21 cellular contexts compared by ENCODE assay signal in genomic region chr6:106173480-106173879, GRCh38.
"Had no signal": no experiment of that assay in that cellular context is flagged by ENCODE, and none has a peak within 500 bp of the region (broad histone marks: within the 10 kb centered on the region; RNA-seq: fewer than 3 reads in every experiment).

No MANE protein-coding gene starts in this region.

- H3K27ac Mint-ChIP-seq: activated naive CD4-positive, alpha-beta T cell treated with anti-CD3 and anti-CD28 coated beads, Interleukin-2, amount 50 U/mL, for 24 hours; activated T-cell treated with anti-CD3 and anti-CD28 coated beads, Interleukin-2, amount 50 U/mL, for 24 hours; brain; mesothelial cell of epicardium; neural progenitor cell had no signal

- H3K27me3 Mint-ChIP-seq: activated naive CD4-positive, alpha-beta T cell treated with anti-CD3 and anti-CD28 coated beads, Interleukin-2, amount 50 U/mL, for 24 hours had no signal

- H3K36me3 Mint-ChIP-seq: activated naive CD4-positive, alpha-beta T cell treated with anti-CD3 and anti-CD28 coated beads, Interleukin-2, amount 50 U/mL, for 24 hours; brain; mesothelial cell of epicardium; neural progenitor cell had no signal

- H3K27me3 ChIP-seq: colonic mucosa, left lung, neural progenitor cell, right atrium auricular region, SJSA1, tibial nerve, uterus had no signal

- ATAC-seq: left lung; stimulated activated naive CD8-positive, alpha-beta T cell treated with anti-CD3 and anti-CD28 coated beads, Interleukin-15, Interleukin-2, amounts not matched to agents 100 U/mL and 50 U/mL, for 24 hours had no signal

- H3K9me3 ChIP-seq: colonic mucosa, left lung, prostate gland, right atrium auricular region, SJSA1, tibial nerve, uterus had no signal

- H3K27ac ChIP-seq: colonic mucosa, left lung, neural progenitor cell, prostate gland, right atrium auricular region, SJSA1, skin epidermis, tibial nerve, uterus had no signal

- H3K4me1 Mint-ChIP-seq: mesothelial cell of epicardium, neural progenitor cell had no signal

- DNase-seq: activated CD4-positive, alpha-beta T cell treated with anti-CD3 and anti-CD28 coated beads, Interleukin-2, amount 50 U/mL, for 4 hours; activated CD4-positive, CD25-positive, alpha-beta regulatory T cell; activated effector memory CD4-positive, alpha-beta T cell treated with anti-CD3 and anti-CD28 coated beads, Interleukin-2, amount 50 U/mL, for 16 hours; activated T-cell treated with anti-CD3 and anti-CD28 coated beads, Interleukin-2, amount 50 U/mL, for 24 hours; anterior cingulate cortex; caudate nucleus; colonic mucosa; head of caudate nucleus; left lung; stimulated activated naive CD8-positive, alpha-beta T cell treated with anti-CD3 and anti-CD28 coated beads, Interleukin-15, Interleukin-2, amounts not matched to agents 100 U/mL and 50 U/mL, for 24 hours; substantia nigra; uterus had no signal

- H3K9me3 Mint-ChIP-seq: activated naive CD4-positive, alpha-beta T cell treated with anti-CD3 and anti-CD28 coated beads, Interleukin-2, amount 50 U/mL, for 24 hours; activated T-cell treated with anti-CD3 and anti-CD28 coated beads, Interleukin-2, amount 50 U/mL, for 24 hours; mesothelial cell of epicardium; neural progenitor cell had no signal

- H3K4me3 Mint-ChIP-seq: activated naive CD4-positive, alpha-beta T cell treated with anti-CD3 and anti-CD28 coated beads, Interleukin-2, amount 50 U/mL, for 24 hours; activated T-cell treated with anti-CD3 and anti-CD28 coated beads, Interleukin-2, amount 50 U/mL, for 24 hours; brain; mesothelial cell of epicardium; neural progenitor cell had no signal
